Comparison of ENCODE assay signal across 1 cellular context in genomic region chr1:36612121-36612520, GRCh38.
TF ChIP-seq lines count a peak whose summit lies in the region.

No MANE protein-coding gene starts in this region.

TF ChIP-seq in WTC11, 78 proteins besides CTCF, POLR2A, EP300 and RAD21 (continued from another document):
- TF ChIP-seq ZNF281 (CRISPR knock-in tag; IDR thresholded peaks at IDR 0.05), result no peak
- TF ChIP-seq FOXJ3 (CRISPR knock-in tag; IDR thresholded peaks at IDR 0.05; ENCODE audit: borderline replicate concordance), result no peak
- no peak for TF ChIP-seq KAT7 (CRISPR knock-in tag; IDR thresholded peaks at IDR 0.05; ENCODE audit: borderline replicate concordance)
- TF ChIP-seq ZNF138 (CRISPR knock-in tag; conservative IDR thresholded peaks at IDR 0.05), result no peak
- TF ChIP-seq TP53 (CRISPR knock-in tag; IDR thresholded peaks at IDR 0.05), result no peak
- no peak for TF ChIP-seq NR1H2 (CRISPR knock-in tag; IDR thresholded peaks at IDR 0.05)
- TF ChIP-seq ERG (CRISPR knock-in tag; IDR thresholded peaks at IDR 0.05), result no peak
- no peak for TF ChIP-seq E2F4 (CRISPR knock-in tag; IDR thresholded peaks at IDR 0.05; ENCODE audit: borderline replicate concordance, low read depth)
- no peak for TF ChIP-seq ZNF219 (CRISPR knock-in tag; IDR thresholded peaks at IDR 0.05; ENCODE audit: borderline replicate concordance)
- no peak for TF ChIP-seq ZMAT4 (CRISPR knock-in tag; IDR thresholded peaks at IDR 0.05)
- TF ChIP-seq EMX1 (CRISPR knock-in tag; IDR thresholded peaks at IDR 0.05), result no peak
- TF ChIP-seq ARID4B (CRISPR knock-in tag; IDR thresholded peaks at IDR 0.05; ENCODE audit: borderline replicate concordance), result no peak
TF ChIP-seq in WTC11: peak in this region for 0.
